7 cellular contexts compared by ENCODE assay signal in the genomic region with DNA sequence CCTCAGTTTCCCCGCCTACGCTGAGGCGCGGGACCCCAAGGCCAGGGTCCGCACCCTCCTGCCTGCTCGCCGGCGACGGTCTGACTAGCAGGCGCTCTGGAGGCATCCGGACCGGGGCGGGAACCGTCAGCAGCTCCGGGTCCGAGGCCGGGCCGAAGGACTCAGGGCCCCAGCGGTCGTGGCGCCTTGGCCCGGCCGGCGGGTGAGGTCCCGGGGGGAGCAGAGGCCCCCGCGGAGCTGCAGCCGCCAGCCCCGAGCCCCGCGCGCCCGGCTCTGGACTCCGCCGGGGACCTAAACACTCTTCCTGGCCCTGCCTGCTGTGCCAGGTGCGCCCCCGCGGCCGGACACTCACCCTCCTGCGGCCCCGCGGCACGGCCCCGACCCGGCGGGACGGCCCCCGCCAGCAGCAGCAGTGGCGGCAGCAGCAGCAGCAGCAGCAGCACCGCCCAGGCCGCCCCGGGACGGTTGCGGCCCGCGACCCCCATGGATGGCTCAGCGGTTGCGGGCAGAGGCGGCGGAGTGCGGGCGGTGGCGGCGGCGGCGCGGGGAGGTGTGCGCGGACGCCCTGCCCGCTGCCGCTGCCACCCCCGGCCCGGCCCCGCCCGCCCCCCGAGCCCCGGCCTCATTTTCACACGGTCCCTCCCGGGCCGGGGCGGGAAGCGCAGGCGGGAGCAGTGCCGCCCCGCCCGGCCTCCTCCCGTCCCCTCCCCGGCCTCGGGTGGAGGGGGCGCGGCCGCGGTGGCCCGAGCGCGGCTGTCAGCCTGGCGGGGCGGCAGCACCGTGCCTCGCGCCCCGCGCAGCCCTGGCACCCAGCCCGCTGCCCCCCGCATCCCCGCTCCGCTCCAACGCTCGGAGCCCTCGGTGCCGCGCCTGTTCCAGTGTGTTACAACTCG. TPM values are rescaled to one million over a fixed set of nuclear protein-coding genes. Genes with fewer than 3 reads are reported as not detected.
A peak's percentile ranks its signal among the peaks of the same experiment; 100 is the strongest.
DNase-seq lines count a peak whose midpoint lies in the region; FAIRE-seq and TF ChIP-seq lines count a peak whose summit lies in the region.

A gene (minus strand): TSS at position 556 of the 893 bp plus-strand sequence. CDS start 71 bp downstream, at position 485.

- H3K27ac ChIP-seq in keratinocyte (ENCODE audit: control insufficient read depth, insufficient read depth, low read length): no peak within 1 kb of the TSS
- H3K27ac ChIP-seq in stomach smooth muscle (ENCODE audit: low read length): no peak within 1 kb of the TSS

- H3K4me1 ChIP-seq in keratinocyte (ENCODE audit: control insufficient read depth, extremely low read depth, insufficient read depth, low read length): peaks cover 8% of the 10 kb centered on the region
- H3K4me1 ChIP-seq in stomach smooth muscle (ENCODE audit: control insufficient read depth, insufficient read depth, low read length): peaks cover 16% of the 10 kb centered on the region

- H3K4me3 ChIP-seq in keratinocyte (ENCODE audit: control insufficient read depth in 2 of 3, extremely low read depth in 1 of 3, insufficient read depth in 2 of 3, low read depth in 1 of 3, low read length in 3 of 3) (peak within 1 kb of the TSS in 2 of 3 experiments; percentile 38 to 49), stomach smooth muscle (ENCODE audit: low read length in 2 of 2) (peak within 1 kb of the TSS; percentile 63 to 75)

- H3K4me3 Mint-ChIP-seq in HFFc6: peak within 1 kb of the TSS; percentile 77

- no peak for DNase-seq in HFFc6
- peak; percentile 49 for DNase-seq in astrocyte of the hippocampus (ENCODE audit: low read depth, low spot score)
- DNase-seq in keratinocyte (ENCODE audit: low read depth, low spot score): no peak
- DNase-seq in Kasumi-1 (lab: John Stamatoyannopoulos, UW): no peak
- DNase-seq in retina: no peak
- DNase-seq in NOMO-1 treated with dmso at 0.1 percent for 144 hours (lab: John Stamatoyannopoulos, UW; ENCODE audit: unreplicated experiment): no peak

- H2AFZ ChIP-seq in keratinocyte (ENCODE audit: control insufficient read depth, low read length): peak within 1 kb of the TSS; percentile 5

- dilution Hi-C loops in keratinocyte (cut with MboI; ENCODE audit: extremely low pct_ligation_motif_present, low sequenced_read_pairs): no loop called here

- H3K36me3 ChIP-seq in keratinocyte (ENCODE audit: control insufficient read depth in 2 of 2, extremely low read depth in 1 of 2, insufficient read depth in 2 of 2, low read length in 2 of 2): no peaks in the 10 kb centered on the region
- no peaks in the 10 kb centered on the region for H3K36me3 ChIP-seq in stomach smooth muscle (ENCODE audit: control insufficient read depth in 2 of 2, insufficient read depth in 2 of 2, low read length in 2 of 2)

- H3K27me3 ChIP-seq in keratinocyte (ENCODE audit: control insufficient read depth, extremely low read depth, insufficient read depth, low read length): peaks cover 16% of the 10 kb centered on the region
- no peaks in the 10 kb centered on the region for H3K27me3 ChIP-seq in stomach smooth muscle (ENCODE audit: control insufficient read depth in 1 of 2, insufficient read depth in 2 of 2, low read length in 2 of 2)

- no peaks in the 10 kb centered on the region for H4K20me1 ChIP-seq in keratinocyte (ENCODE audit: control insufficient read depth, extremely low read depth, insufficient read depth, low read length)

- H3K27me3 Mint-ChIP-seq in HFFc6 (ENCODE audit: insufficient read depth): peaks cover 17% of the 10 kb centered on the region

- H3K79me2 ChIP-seq in keratinocyte (ENCODE audit: control insufficient read depth, insufficient read depth, low read length): no peaks in the 10 kb centered on the region

- H3K4me2 ChIP-seq in keratinocyte (ENCODE audit: control insufficient read depth, extremely low read depth, insufficient read depth, low read depth, low read length): peak within 1 kb of the TSS; percentile 56

- H3K27ac Mint-ChIP-seq in HFFc6: no peak within 1 kb of the TSS

- H3K4me1 Mint-ChIP-seq in HFFc6 (ENCODE audit: low read depth): no peaks in the 10 kb centered on the region

- H3K9me1 ChIP-seq in keratinocyte (ENCODE audit: control insufficient read depth, extremely low read depth, insufficient read depth, low read length): no peaks in the 10 kb centered on the region

- TF ChIP-seq CTCF in HFFc6 (IDR thresholded peaks at IDR 0.05) (no peak), keratinocyte (optimal IDR thresholded peaks at IDR 0.05 in 1 of 3, IDR thresholded peaks at IDR 0.05 in 1 of 3, conservative IDR thresholded peaks at IDR 0.05 in 1 of 3; ENCODE audit: extremely low read depth in 1 of 3, insufficient read depth in 2 of 3, low read length in 3 of 3) (no peak)

- H3K9me3 ChIP-seq in keratinocyte (ENCODE audit: control insufficient read depth, low read depth, low read length): no peaks in the 10 kb centered on the region
- H3K9me3 ChIP-seq in stomach smooth muscle (ENCODE audit: control insufficient read depth in 2 of 2, low read length in 2 of 2): no peaks in the 10 kb centered on the region

- H3K9ac ChIP-seq in keratinocyte (ENCODE audit: control insufficient read depth, extremely low read depth, insufficient read depth, low read length) (peak within 1 kb of the TSS; percentile 15), stomach smooth muscle (ENCODE audit: low read length in 2 of 2) (peak within 1 kb of the TSS; percentile 42 to 55)

- FAIRE-seq in keratinocyte (lab: Jason Lieb, UNC): no peak

- no peaks in the 10 kb centered on the region for H3K36me3 Mint-ChIP-seq in HFFc6 (ENCODE audit: low read depth)

- no peaks in the 10 kb centered on the region for H3K9me3 Mint-ChIP-seq in HFFc6

RNA-seq across cellular contexts. Expression of the gene that starts here (rescaled TPM):
- 1 to 10 TPM in 1 of 6 experiments, under 1 TPM in 5; 0.31 to 1.1 (median 0.80) TPM for total RNA-seq in HFFc6 (2021; fragmentation: NEBNext Ultra II Directional; extraction: Animal tissue kit (Norgen Biotek cat#: 25700))
- polyA plus RNA-seq in keratinocyte: 0.70 to 2.3 TPM (median 1.5 TPM) in 3 replicates
- 0.50 TPM for polyA plus RNA-seq in keratinocyte (2011; ENCODE audit: low read depth)
- polyA plus RNA-seq in keratinocyte (2011; cell fraction: cytosol; rRNA removed): 1.3 and 2.2 TPM in 2 replicates
- 2.4 and 2.5 TPM in 2 replicates for polyA plus RNA-seq in keratinocyte (2011; cell fraction: nucleus; rRNA removed)
- polyA plus RNA-seq in keratinocyte (2012; ENCODE audit: low replicate concordance): 1.5 and 2.1 TPM in 2 replicates
- 0.75 to 2.1 TPM (median 1.1 TPM) in 3 replicates for polyA minus RNA-seq in keratinocyte
- polyA minus RNA-seq in keratinocyte (2011; cell fraction: cytosol; rRNA and poly(A)+ RNA removed): not detected
- polyA minus RNA-seq in keratinocyte (2011; cell fraction: nucleus; rRNA and poly(A)+ RNA removed): 2.3 and 2.8 TPM in 2 replicates
